In genomic region chr20:53782612-53783246, GRCh38 we compare ENCODE assay signal across 18 cellular contexts.
A peak's percentile ranks its signal among the peaks of the same experiment; 100 is the strongest.
DNase-seq lines count a peak whose midpoint lies in the region; ATAC-seq, FAIRE-seq and TF ChIP-seq lines count a peak whose summit lies in the region.
"Had no signal": no experiment of that assay in that cellular context is flagged by ENCODE, and none has a peak within 500 bp of the region (broad histone marks: within the 10 kb centered on the region; RNA-seq: fewer than 3 reads in every experiment).

No MANE protein-coding gene starts in this region.

- no peaks in the 10 kb centered on the region for H3K79me2 ChIP-seq in GM12878 (ENCODE audit: control insufficient read depth, insufficient read depth, low read length)

- TF ChIP-seq RAD21 in GM12878 (IDR thresholded peaks at IDR 0.05; ENCODE audit: insufficient read depth, low read depth, low read length), result no peak

- in situ Hi-C loops in Panc1 (cut with HindIII; ENCODE audit: low pct_unique_long_range_greater_than_20kb, low sequenced_read_pairs) (no loop called here), GM12878 (cut with MboI) (no loop called here)

- no peak for FAIRE-seq in GM12878 (lab: Jason Lieb, UNC)
- FAIRE-seq: GM12892, H54 had no signal

- RAD21 ChIA-PET in GM12878 (lab: Charles Lee; ENCODE audit: unreplicated experiment), result no interaction called here

- 94% methylated on average over 4 of the region's 4 CpGs for WGBS in GM12878 (ENCODE audit: insufficient coverage, insufficient replicate concordance, low lambda C conversion rate, missing lambda C conversion rate)

- H3K36me3 ChIP-seq in Panc1 (ENCODE audit: control insufficient read depth, insufficient read depth, low read length), result no peaks in the 10 kb centered on the region
- no peaks in the 10 kb centered on the region for H3K36me3 ChIP-seq in GM12878 (ENCODE audit: control insufficient read depth in 2 of 2, insufficient read depth in 2 of 2, low read length in 1 of 2)
- H3K36me3 ChIP-seq: HAP-1 had no signal

- CTCF ChIA-PET in Panc1 (lab: Charles Lee) (no interaction called here), GM12878 (lab: Yijun Ruan, JAX) (no interaction called here)

- SMC1A ChIA-PET in GM12878 (lab: Charles Lee; ENCODE audit: uncharacterized antibody, unreplicated experiment), result no interaction called here

- TF ChIP-seq CTCF in Panc1 (IDR thresholded peaks at IDR 0.05) (no peak), GM12878 (IDR thresholded peaks at IDR 0.05 in 2 of 3, conservative IDR thresholded peaks at IDR 0.05 in 1 of 3; ENCODE audit: control insufficient read depth in 2 of 3, extremely low read depth in 1 of 3, insufficient read depth in 1 of 3, low read depth in 3 of 3, low read length in 3 of 3) (no peak)

- ATAC-seq in Panc1 (no peak), GM12878 (no peak)

- no peak for TF ChIP-seq EP300 in GM12878 (IDR thresholded peaks at IDR 0.05; ENCODE audit: borderline replicate concordance in 1 of 2, control insufficient read depth in 1 of 2, low read depth in 2 of 2, low read length in 2 of 2)

- TF ChIP-seq POLR2A in GM12878 (IDR thresholded peaks at IDR 0.05; ENCODE audit: low read depth, low read length), result no peak

- POLR2A ChIA-PET in Panc1 (lab: Charles Lee) (no interaction called here), GM12878 (lab: Charles Lee) (interaction anchor here (0.6 kb wide), 1 partner anchor 38 kb away, joined by 4 read pairs; no protein-coding TSS in a partner anchor)

- H3K4me3 ChIP-seq in Panc1 (ENCODE audit: low read depth in 2 of 2, low read length in 2 of 2) (no peak overlapping the region), GM12878 (no peak overlapping the region)
- H3K4me3 ChIP-seq: HAP-1 had no signal

- intact Hi-C loops in Panc1 (cut with micrococcal nuclease; ENCODE audit: unreplicated experiment) (no loop called here), GM12878 (cut with micrococcal nuclease; ENCODE audit: unreplicated experiment) (no loop called here)

- no peak overlapping the region for H2AFZ ChIP-seq in GM12878 (ENCODE audit: control insufficient read depth, low read depth, low read length)

- DNase-seq in Panc1 (ENCODE audit: low read depth, low spot score) (no peak), GM12878 (ENCODE audit: low read depth, low spot score) (no peak), mesenteric fat pad (ENCODE audit: low spot score) (peak; percentile 11), cortex of kidney (lab: John Stamatoyannopoulos, UW) (no peak), NCI-H1694 treated with DMSO at 0.1 percent for 48 hours (lab: John Stamatoyannopoulos, UW) (no peak)
- DNase-seq in stimulated activated CD4-positive, alpha-beta T cell treated with anti-CD3 and anti-CD28 coated beads, Interleukin-4, amount 100 ng/mL, for 4 hours, result no peak
- DNase-seq: C1 segment of cervical spinal cord; Calu3; CD4-positive, alpha-beta memory T cell; COR-L47; DMS53; DMS79 treated with DMSO at 0.1 percent for 48 hours; GF-D8; GOT3; HFFc6 had no signal

- H3K4me1 ChIP-seq in Panc1 (ENCODE audit: control insufficient read depth, insufficient read depth, low read length) (peaks cover 33% of the 10 kb centered on the region), GM12878 (ENCODE audit: control insufficient read depth, insufficient read depth, low read length) (peaks cover 12% of the 10 kb centered on the region)

- H3K27me3 ChIP-seq in Panc1 (ENCODE audit: control insufficient read depth, insufficient read depth, low read length), result no peaks in the 10 kb centered on the region
- H3K27me3 ChIP-seq in GM12878 (replicated peaks in 1 of 2; ENCODE audit: control insufficient read depth in 2 of 2, insufficient read depth in 2 of 2, low read length in 1 of 2), result no peaks in the 10 kb centered on the region

- peak overlapping the region; percentile 100 for H3K27ac ChIP-seq in Panc1 (ENCODE audit: low read length)
- H3K27ac ChIP-seq in GM12878 (ENCODE audit: control insufficient read depth, insufficient read depth), result no peak overlapping the region

- BruUV-seq in Panc1 (replicated peaks; lab: Mats Ljungman, UMichigan) (no TSS peak), GM12878 (replicated peaks; lab: Mats Ljungman, UMichigan) (no TSS peak)

- H3K9me3 ChIP-seq in Panc1 (ENCODE audit: control insufficient read depth, insufficient read depth, low read depth, low read length) (no peaks in the 10 kb centered on the region), GM12878 (replicated peaks; ENCODE audit: control insufficient read depth, insufficient read depth, low read length) (no peaks in the 10 kb centered on the region)
- H3K9me3 ChIP-seq: HAP-1 had no signal

- H4K20me1 ChIP-seq in GM12878 (ENCODE audit: control insufficient read depth, insufficient read depth), result no peaks in the 10 kb centered on the region

- H3K4me2 ChIP-seq in GM12878 (ENCODE audit: control insufficient read depth, insufficient read depth), result no peak overlapping the region

- H3K9ac ChIP-seq in GM12878 (ENCODE audit: control insufficient read depth, insufficient read depth, low read length), result no peak overlapping the region

TF ChIP-seq in GM12878, 131 proteins besides CTCF, POLR2A, EP300 and RAD21:
- no peak for TF ChIP-seq BACH1 (IDR thresholded peaks at IDR 0.05; ENCODE audit: borderline replicate concordance)
- TF ChIP-seq ETV6 (conservative IDR thresholded peaks at IDR 0.05 in 1 of 2, IDR thresholded peaks at IDR 0.05 in 1 of 2; ENCODE audit: borderline replicate concordance in 1 of 2, low read depth in 1 of 2), result peak in 1 of 2 experiments; percentile 95; a peak in 1 of 4 replicates
- TF ChIP-seq NFXL1 (IDR thresholded peaks at IDR 0.05; ENCODE audit: borderline replicate concordance), result peak; percentile 77
